ENCODE assay signal across 37 cellular contexts in the genomic region with DNA sequence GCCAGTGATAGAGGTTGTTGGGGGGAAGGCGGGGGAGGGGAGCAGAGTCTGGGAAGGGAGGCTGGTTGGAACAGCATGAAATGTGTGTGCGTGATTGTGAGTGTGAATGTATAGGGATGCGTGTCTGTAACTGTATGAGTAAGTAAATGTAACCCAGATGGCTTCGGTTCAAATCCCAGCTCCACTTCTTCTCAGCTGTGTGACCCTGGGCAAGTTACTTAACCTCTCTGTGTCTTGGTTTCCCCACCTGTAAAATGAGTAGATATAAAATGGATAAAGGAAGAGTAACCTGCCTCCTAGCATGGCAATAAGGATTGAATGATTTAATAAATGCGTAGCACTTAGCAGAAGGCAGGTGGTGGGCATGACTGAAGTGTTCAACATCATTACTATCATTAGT. TPM values are rescaled to one million over a fixed set of nuclear protein-coding genes. Genes with fewer than 3 reads are reported as not detected.
"Had no signal": no experiment of that assay in that cellular context is flagged by ENCODE, and none has a peak within 500 bp of the region (broad histone marks: within the 10 kb centered on the region; RNA-seq: fewer than 3 reads in every experiment).

No MANE protein-coding gene starts in this region.

- ATAC-seq: activated CD4-positive, alpha-beta T cell treated with anti-CD3 and anti-CD28 coated beads for 36 hours; activated CD8-positive, alpha-beta memory T cell treated with anti-CD3 and anti-CD28 coated beads, Interleukin-2, amount 10 ng/mL, durations not matched to agents 7 days and 5 days; activated CD8-positive, alpha-beta T cell treated with anti-CD3 and anti-CD28 coated beads, Interleukin-2, amount 10 ng/mL, durations not matched to agents 7 days and 5 days; activated naive CD8-positive, alpha-beta T cell treated with anti-CD3 and anti-CD28 coated beads, Interleukin-2, amount 50 U/mL, for 24 hours; gastroesophageal sphincter; heart right ventricle; T-helper 17 cell had no signal

- DNase-seq: activated CD4-positive, alpha-beta memory T cell treated with anti-CD3 and anti-CD28 coated beads for 36 hours; activated CD4-positive, alpha-beta T cell treated with anti-CD3 and anti-CD28 coated beads for 36 hours; activated CD4-positive, alpha-beta T cell treated with anti-CD3 and anti-CD28 coated beads, Interleukin-2, amount 10 ng/mL, durations not matched to agents 24 days and 14 days; activated CD4-positive, CD25-positive, alpha-beta regulatory T cell; activated CD4-positive, CD25-positive, alpha-beta regulatory T cell treated with anti-CD3 and anti-CD28 coated beads, Interleukin-2, amount 50 U/mL, for 72 hours; activated CD8-positive, alpha-beta memory T cell treated with anti-CD3 and anti-CD28 coated beads, Interleukin-2, amount 10 ng/mL, durations not matched to agents 7 days and 5 days; activated CD8-positive, alpha-beta memory T cell treated with anti-CD3 and anti-CD28 coated beads, Interleukin-2, amount 50 U/mL, for 4 hours; activated CD8-positive, alpha-beta T cell treated with anti-CD3 and anti-CD28 coated beads, Interleukin-2, amount 10 ng/mL, durations not matched to agents 7 days and 5 days; activated effector memory CD4-positive, alpha-beta T cell treated with anti-CD3 and anti-CD28 coated beads, Interleukin-2, amount 50 U/mL, for 16 hours; activated naive CD4-positive, alpha-beta T cell treated with anti-CD3 and anti-CD28 coated beads for 36 hours; activated naive CD8-positive, alpha-beta T cell treated with anti-CD3 and anti-CD28 coated beads for 36 hours; activated naive CD8-positive, alpha-beta T cell treated with anti-CD3 and anti-CD28 coated beads, Interleukin-2, amount 50 U/mL, for 24 hours; activated T-cell treated with anti-CD3 and anti-CD28 coated beads, Interleukin-2, amount 50 U/mL, for 1 hour; activated T-cell treated with anti-CD3 and anti-CD28 coated beads, Interleukin-2, amount 50 U/mL, for 48 hours; adrenal gland; amygdala; aorta; central memory CD4-positive, alpha-beta T cell; cerebellar nuclear complex; colonic mucosa; effector CD8-positive, alpha-beta T cell; esophagus squamous epithelium; foreskin melanocyte; heart right ventricle; T-helper 17 cell; T1000 had no signal

- H3K27me3 ChIP-seq: adrenal gland, breast epithelium, cardiac muscle cell, colonic mucosa, esophagus squamous epithelium, gastroesophageal sphincter, heart right ventricle had no signal

- H3K27me3 Mint-ChIP-seq: activated CD4-positive, alpha-beta memory T cell treated with anti-CD3 and anti-CD28 coated beads for 36 hours; activated CD8-positive, alpha-beta memory T cell treated with anti-CD3 and anti-CD28 coated beads, Interleukin-2, amount 10 ng/mL, durations not matched to agents 7 days and 5 days; activated naive CD8-positive, alpha-beta T cell treated with anti-CD3 and anti-CD28 coated beads for 36 hours; activated naive CD8-positive, alpha-beta T cell treated with anti-CD3 and anti-CD28 coated beads, Interleukin-2, amount 50 U/mL, for 24 hours had no signal

- FAIRE-seq: endometrium, endothelial cell of umbilical vein had no signal

- H3K4me1 Mint-ChIP-seq: activated CD4-positive, alpha-beta T cell treated with anti-CD3 and anti-CD28 coated beads for 36 hours; activated CD4-positive, alpha-beta T cell treated with anti-CD3 and anti-CD28 coated beads, Interleukin-2, amount 10 ng/mL, durations not matched to agents 24 days and 14 days; activated CD8-positive, alpha-beta memory T cell treated with anti-CD3 and anti-CD28 coated beads, Interleukin-2, amount 10 ng/mL, durations not matched to agents 7 days and 5 days; activated naive CD4-positive, alpha-beta T cell treated with anti-CD3 and anti-CD28 coated beads, Interleukin-2, amount 50 U/mL, for 24 hours; activated naive CD8-positive, alpha-beta T cell treated with anti-CD3 and anti-CD28 coated beads for 36 hours; activated naive CD8-positive, alpha-beta T cell treated with anti-CD3 and anti-CD28 coated beads, Interleukin-2, amount 50 U/mL, for 24 hours; brain; T-helper 17 cell had no signal

- H3K4me3 Mint-ChIP-seq: activated CD4-positive, alpha-beta memory T cell treated with anti-CD3 and anti-CD28 coated beads for 36 hours; activated CD4-positive, alpha-beta T cell treated with anti-CD3 and anti-CD28 coated beads for 36 hours; activated CD4-positive, alpha-beta T cell treated with anti-CD3 and anti-CD28 coated beads, Interleukin-2, amount 10 ng/mL, durations not matched to agents 24 days and 14 days; activated CD8-positive, alpha-beta memory T cell treated with anti-CD3 and anti-CD28 coated beads, Interleukin-2, amount 10 ng/mL, durations not matched to agents 7 days and 5 days; activated CD8-positive, alpha-beta T cell treated with anti-CD3 and anti-CD28 coated beads, Interleukin-2, amount 10 ng/mL, durations not matched to agents 7 days and 5 days; activated naive CD4-positive, alpha-beta T cell treated with anti-CD3 and anti-CD28 coated beads for 36 hours; activated naive CD4-positive, alpha-beta T cell treated with anti-CD3 and anti-CD28 coated beads, Interleukin-2, amount 50 U/mL, for 24 hours; activated naive CD8-positive, alpha-beta T cell treated with anti-CD3 and anti-CD28 coated beads for 36 hours; activated naive CD8-positive, alpha-beta T cell treated with anti-CD3 and anti-CD28 coated beads, Interleukin-2, amount 50 U/mL, for 24 hours; activated T-helper 1 cell treated with anti-CD3 and anti-CD28 coated beads, Interleukin-12 subunit alpha, Interleukin-12 subunit beta, Interleukin-2, Interleukin-4 antibody, amounts not matched to agents 30 ng/mL and 10 ng/mL and 1 ng/mL, durations not matched to agents 14 hours and 24 hours and 36 hours; T-helper 17 cell; T-helper 2 cell treated with Interferon-gamma antibody and Interleukin-4, amounts not matched to agents 5 μg/mL and 100 μg/mL, for 36 hours had no signal

- H3K4me3 ChIP-seq: adrenal gland, breast epithelium, cardiac muscle cell, colonic mucosa, esophagus squamous epithelium, gastroesophageal sphincter, heart right ventricle had no signal

- H3K9me3 ChIP-seq: adrenal gland, breast epithelium, colonic mucosa, esophagus squamous epithelium, gastroesophageal sphincter, heart right ventricle had no signal

- H3K36me3 Mint-ChIP-seq: activated CD4-positive, alpha-beta memory T cell treated with anti-CD3 and anti-CD28 coated beads for 36 hours; activated CD8-positive, alpha-beta memory T cell treated with anti-CD3 and anti-CD28 coated beads, Interleukin-2, amount 10 ng/mL, durations not matched to agents 7 days and 5 days; activated naive CD4-positive, alpha-beta T cell treated with anti-CD3 and anti-CD28 coated beads, Interleukin-2, amount 50 U/mL, for 24 hours; activated naive CD8-positive, alpha-beta T cell treated with anti-CD3 and anti-CD28 coated beads for 36 hours; brain had no signal

- H3K27ac Mint-ChIP-seq: activated CD4-positive, alpha-beta memory T cell treated with anti-CD3 and anti-CD28 coated beads for 36 hours; activated CD4-positive, alpha-beta T cell treated with anti-CD3 and anti-CD28 coated beads for 36 hours; activated CD4-positive, alpha-beta T cell treated with anti-CD3 and anti-CD28 coated beads, Interleukin-2, amount 10 ng/mL, durations not matched to agents 24 days and 14 days; activated CD8-positive, alpha-beta memory T cell treated with anti-CD3 and anti-CD28 coated beads, Interleukin-2, amount 10 ng/mL, durations not matched to agents 7 days and 5 days; activated CD8-positive, alpha-beta T cell treated with anti-CD3 and anti-CD28 coated beads, Interleukin-2, amount 10 ng/mL, durations not matched to agents 7 days and 5 days; activated naive CD4-positive, alpha-beta T cell treated with anti-CD3 and anti-CD28 coated beads for 36 hours; activated naive CD4-positive, alpha-beta T cell treated with anti-CD3 and anti-CD28 coated beads, Interleukin-2, amount 50 U/mL, for 24 hours; activated naive CD8-positive, alpha-beta T cell treated with anti-CD3 and anti-CD28 coated beads for 36 hours; activated naive CD8-positive, alpha-beta T cell treated with anti-CD3 and anti-CD28 coated beads, Interleukin-2, amount 50 U/mL, for 24 hours; activated T-helper 1 cell treated with anti-CD3 and anti-CD28 coated beads, Interleukin-12 subunit alpha, Interleukin-12 subunit beta, Interleukin-2, Interleukin-4 antibody, amounts not matched to agents 30 ng/mL and 10 ng/mL and 1 ng/mL, durations not matched to agents 14 hours and 24 hours and 36 hours; activated T-helper 2 cell treated with anti-CD3 and anti-CD28 coated beads, Interferon-gamma antibody, Interleukin-2, Interleukin-4, amounts not matched to agents 10 μg/mL and 5 μg/mL and 100 μg/mL, durations not matched to agents 14 hours and 24 hours and 36 hours; brain; T-helper 17 cell; T-helper 2 cell treated with Interferon-gamma antibody and Interleukin-4, amounts not matched to agents 5 μg/mL and 100 μg/mL, for 36 hours had no signal

- H3K36me3 ChIP-seq: adrenal gland, breast epithelium, cardiac muscle cell, colonic mucosa, esophagus squamous epithelium, gastroesophageal sphincter, heart right ventricle had no signal

- H3K9me3 Mint-ChIP-seq: activated CD4-positive, alpha-beta memory T cell treated with anti-CD3 and anti-CD28 coated beads for 36 hours; activated CD4-positive, alpha-beta T cell treated with anti-CD3 and anti-CD28 coated beads, Interleukin-2, amount 10 ng/mL, durations not matched to agents 24 days and 14 days; activated naive CD4-positive, alpha-beta T cell treated with anti-CD3 and anti-CD28 coated beads for 36 hours; activated naive CD4-positive, alpha-beta T cell treated with anti-CD3 and anti-CD28 coated beads, Interleukin-2, amount 50 U/mL, for 24 hours; activated naive CD8-positive, alpha-beta T cell treated with anti-CD3 and anti-CD28 coated beads for 36 hours; activated naive CD8-positive, alpha-beta T cell treated with anti-CD3 and anti-CD28 coated beads, Interleukin-2, amount 50 U/mL, for 24 hours; activated T-helper 1 cell treated with anti-CD3 and anti-CD28 coated beads, Interleukin-12 subunit alpha, Interleukin-12 subunit beta, Interleukin-2, Interleukin-4 antibody, amounts not matched to agents 30 ng/mL and 10 ng/mL and 1 ng/mL, durations not matched to agents 14 hours and 24 hours and 36 hours; activated T-helper 2 cell treated with anti-CD3 and anti-CD28 coated beads, Interferon-gamma antibody, Interleukin-2, Interleukin-4, amounts not matched to agents 10 μg/mL and 5 μg/mL and 100 μg/mL, durations not matched to agents 14 hours and 24 hours and 36 hours; brain; T-helper 2 cell treated with Interferon-gamma antibody and Interleukin-4, amounts not matched to agents 5 μg/mL and 100 μg/mL, for 36 hours had no signal

- H3K27ac ChIP-seq: adrenal gland, breast epithelium, cardiac muscle cell, colonic mucosa, epithelial cell of prostate, gastroesophageal sphincter, heart right ventricle had no signal

- H3K4me1 ChIP-seq: adrenal gland, breast epithelium, colonic mucosa, gastroesophageal sphincter, heart right ventricle had no signal

RNA-seq across cellular contexts. Expression of gene MAFB, which starts 24.1 kb away (rescaled TPM):
- total RNA-seq: activated CD4-positive, alpha-beta memory T cell treated with anti-CD3 and anti-CD28 coated beads for 36 hours; activated CD4-positive, alpha-beta T cell treated with anti-CD3 and anti-CD28 coated beads for 36 hours; activated naive CD4-positive, alpha-beta T cell treated with anti-CD3 and anti-CD28 coated beads for 36 hours; activated naive CD8-positive, alpha-beta T cell treated with anti-CD3 and anti-CD28 coated beads for 36 hours had no signal
